Comparison of ENCODE assay signal across 11 cellular contexts in the genomic region with DNA sequence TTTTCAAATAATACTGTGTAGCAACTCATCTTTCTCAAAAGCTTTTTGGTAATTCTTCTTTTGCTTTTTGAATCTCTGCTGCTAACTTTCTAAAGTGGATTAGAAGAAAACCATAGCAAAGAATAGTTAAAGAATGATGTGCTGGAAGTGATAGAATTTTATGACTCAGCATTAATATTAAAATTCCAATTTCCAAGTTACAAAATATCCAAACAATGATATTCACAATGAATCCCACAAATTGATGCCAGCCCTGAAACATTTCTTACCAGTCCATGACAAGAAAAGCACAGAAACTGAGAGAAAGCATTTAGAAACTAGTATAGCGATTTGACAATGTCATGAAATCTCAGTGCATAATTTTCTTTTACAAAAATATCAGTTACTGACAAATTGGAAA.
"Had no signal": no experiment of that assay in that cellular context is flagged by ENCODE, and none has a peak within 500 bp of the region (broad histone marks: within the 10 kb centered on the region; RNA-seq: fewer than 3 reads in every experiment).

No MANE protein-coding gene starts in this region.

- H3K4me2 ChIP-seq: neural progenitor cell had no signal

- H3K9ac ChIP-seq: neural progenitor cell had no signal

- H3K36me3 ChIP-seq: neural progenitor cell, pancreas, stomach had no signal

- H3K4me3 ChIP-seq: neural progenitor cell, pancreas, stomach had no signal

- H3K27ac ChIP-seq: neural progenitor cell, pancreas, stomach had no signal

- H3K9me3 ChIP-seq: pancreas, stomach had no signal

- H2AFZ ChIP-seq: neural progenitor cell had no signal

- H3K27me3 ChIP-seq: neural progenitor cell, stomach had no signal

- DNase-seq: activated CD4-positive, alpha-beta T cell treated with anti-CD3 and anti-CD28 coated beads, Interleukin-2, amount 50 U/mL, for 4 hours; activated naive CD4-positive, alpha-beta T cell treated with anti-CD3 and anti-CD28 coated beads, Interleukin-2, amount 50 U/mL, for 16 hours; activated T-cell treated with anti-CD3 and anti-CD28 coated beads, Interleukin-2, amount 50 U/mL, for 1 hour; central memory CD4-positive, alpha-beta T cell; cortex of kidney; effector memory CD4-positive, alpha-beta T cell; hypothalamus; pancreas; stimulated activated CD4-positive, alpha-beta T cell treated with anti-CD3 and anti-CD28 coated beads, Interleukin-4, amount 100 ng/mL, for 4 hours; stomach had no signal
